9 cellular contexts compared by ENCODE assay signal in genomic region chr13:51802601-51803000, GRCh38. TPM values are rescaled to one million over a fixed set of nuclear protein-coding genes. Genes with fewer than 3 reads are reported as not detected.
DNase-seq lines count a peak whose midpoint lies in the region; ATAC-seq and TF ChIP-seq lines count a peak whose summit lies in the region.
"Had no signal": no experiment of that assay in that cellular context is flagged by ENCODE, and none has a peak within 500 bp of the region (broad histone marks: within the 10 kb centered on the region; RNA-seq: fewer than 3 reads in every experiment).

No MANE protein-coding gene starts in this region.

- peak overlapping the region; percentile 92 for H3K4me3 Mint-ChIP-seq in activated T-cell treated with anti-CD3 and anti-CD28 coated beads, Interleukin-2, amount 50 U/mL, for 4 hours
- H3K4me3 Mint-ChIP-seq in mesothelial cell of epicardium, result peak overlapping the region; percentile 83

- no peak for TF ChIP-seq CTCF in body of pancreas (IDR thresholded peaks at IDR 0.05)
- TF ChIP-seq CTCF in mesothelial cell of epicardium (IDR thresholded peaks at IDR 0.05; ENCODE audit: unreplicated experiment), result no peak
- no peak for TF ChIP-seq CTCF in tibial nerve (IDR thresholded peaks at IDR 0.05)

- H3K27ac ChIP-seq in body of pancreas (peak overlapping the region; percentile 98 to 100 (median 99)), tibial nerve (peak overlapping the region; percentile 96 to 100 (median 98))

- H3K36me3 ChIP-seq in body of pancreas (replicated peaks in 1 of 2; ENCODE audit: insufficient read depth in 1 of 2, low read depth in 2 of 2) (peaks cover 0 to 2% of the 10 kb centered on the region in 2 donors), tibial nerve (peaks cover 0 to 20% (median 0%) of the 10 kb centered on the region in 3 donors)

- H3K27me3 ChIP-seq in body of pancreas (no peaks in the 10 kb centered on the region), tibial nerve (no peaks in the 10 kb centered on the region)

- peak overlapping the region; percentile 95 for H3K27ac Mint-ChIP-seq in mesothelial cell of epicardium

- no peak for DNase-seq in activated T-cell treated with anti-CD3 and anti-CD28 coated beads, Interleukin-2, amount 50 U/mL, for 4 hours
- DNase-seq in activated T-cell treated with anti-CD3 and anti-CD28 coated beads, Interleukin-2, amount 50 U/mL, for 1 hour, result no peak
- no peak for DNase-seq in body of pancreas
- DNase-seq in mesothelial cell of epicardium (ENCODE audit: low spot score in 2 of 2, unreplicated experiment in 2 of 2), result no peak
- no peak for DNase-seq in tibial nerve (ENCODE audit: low spot score in 2 of 2)
- no peak for DNase-seq in SW480 (ENCODE audit: low spot score)
- DNase-seq in pons (ENCODE audit: low spot score), result no peak
- DNase-seq in GF-D8 (lab: John Stamatoyannopoulos, UW), result no peak

- intact Hi-C loops in body of pancreas (cut with DNase I), result loop anchor here (5.0 kb wide), 1 partner anchor 220 kb away; the partner anchor contains the start of gene WDFY2

- peaks cover 59% of the 10 kb centered on the region for H3K4me1 Mint-ChIP-seq in activated T-cell treated with anti-CD3 and anti-CD28 coated beads, Interleukin-2, amount 50 U/mL, for 4 hours (ENCODE audit: low read depth)
- H3K4me1 Mint-ChIP-seq in mesothelial cell of epicardium, result peaks cover 33% of the 10 kb centered on the region

- no peaks in the 10 kb centered on the region for H3K9me3 Mint-ChIP-seq in activated T-cell treated with anti-CD3 and anti-CD28 coated beads, Interleukin-2, amount 50 U/mL, for 4 hours
- no peaks in the 10 kb centered on the region for H3K9me3 Mint-ChIP-seq in mesothelial cell of epicardium

- no peaks in the 10 kb centered on the region for H3K27me3 Mint-ChIP-seq in activated T-cell treated with anti-CD3 and anti-CD28 coated beads, Interleukin-2, amount 50 U/mL, for 4 hours (ENCODE audit: low read depth)
- H3K27me3 Mint-ChIP-seq in mesothelial cell of epicardium (ENCODE audit: low read depth), result no peaks in the 10 kb centered on the region

- no peak for TF ChIP-seq EP300 in tibial nerve (IDR thresholded peaks at IDR 0.05)

- no peaks in the 10 kb centered on the region for H3K9me3 ChIP-seq in body of pancreas
- no peaks in the 10 kb centered on the region for H3K9me3 ChIP-seq in tibial nerve

- no peak for ATAC-seq in activated T-cell treated with anti-CD3 and anti-CD28 coated beads, Interleukin-2, amount 50 U/mL, for 4 hours
- ATAC-seq in body of pancreas, result no peak

- WGBS in body of pancreas, 2 donors, result 64 to 69% methylated on average over 4 of the region's 4 CpGs
- WGBS in tibial nerve, 2 donors, result 36 to 46% methylated on average over 4 of the region's 4 CpGs

- H3K4me3 ChIP-seq in body of pancreas (no peak overlapping the region), tibial nerve (peak overlapping the region in 3 of 4 donors; percentile 66 to 95 (median 71))

- H3K4me1 ChIP-seq in body of pancreas (peaks cover 66% of the 10 kb centered on the region), tibial nerve (peaks cover 6 to 55% (median 24%) of the 10 kb centered on the region in 4 donors)

- TF ChIP-seq POLR2A in body of pancreas (IDR thresholded peaks at IDR 0.05) (no peak), tibial nerve (IDR thresholded peaks at IDR 0.05) (no peak)

- peaks cover 2% of the 10 kb centered on the region for H3K36me3 Mint-ChIP-seq in activated T-cell treated with anti-CD3 and anti-CD28 coated beads, Interleukin-2, amount 50 U/mL, for 4 hours (ENCODE audit: insufficient read depth)
- H3K36me3 Mint-ChIP-seq in mesothelial cell of epicardium, result no peaks in the 10 kb centered on the region

RNA-seq across cellular contexts. Expression of gene DHRS12, which starts 1.4 kb away (rescaled TPM):
- 1 to 10 TPM; 3.5 to 4.1 (median 3.6) TPM for total RNA-seq in activated T-cell treated with anti-CD3 and anti-CD28 coated beads, Interleukin-2, amount 50 U/mL, for 4 hours
- 10 to 100 TPM in 1 of 2 donors, 1 to 10 TPM in 1; 4.0 to 38.7 TPM for total RNA-seq in body of pancreas
- 14.4 to 17.3 TPM (median 16.0 TPM) in 3 replicates for total RNA-seq in mesothelial cell of epicardium
- 10 to 100 TPM; 12.3 to 19.5 (median 16.7) TPM for total RNA-seq in tibial nerve

RNA-seq across cellular contexts. Expression of gene TMEM272, which starts 42.4 kb away (rescaled TPM):
- under 1 TPM; 0.11 to 0.24 (median 0.18) TPM for total RNA-seq in activated T-cell treated with anti-CD3 and anti-CD28 coated beads, Interleukin-2, amount 50 U/mL, for 4 hours
- total RNA-seq in body of pancreas (not detected), mesothelial cell of epicardium (2.2 to 2.9 TPM (median 2.9 TPM) in 3 replicates), tibial nerve (not detected)
- total RNA-seq: myocyte had no signal

RNA-seq across cellular contexts. Expression of gene CCDC70, which starts 59.2 kb away (rescaled TPM):
- total RNA-seq in activated T-cell treated with anti-CD3 and anti-CD28 coated beads, Interleukin-2, amount 50 U/mL, for 4 hours, result not detected
- total RNA-seq in body of pancreas (not detected), mesothelial cell of epicardium (not detected in 3 replicates), tibial nerve (not detected)
- total RNA-seq: myocyte had no signal

Comparison
In these comparisons a context has a peak if more than half of its experiments do, and no peak if none do; other contexts are left out.
1. H3K4me3 ChIP-seq: peak in tibial nerve (3 of 4); none in body of pancreas (0 of 2).